In genomic region chr22:39873963-39874362, GRCh38 we compare ENCODE assay signal across 18 cellular contexts. TPM values are rescaled to one million over a fixed set of nuclear protein-coding genes. Genes with fewer than 3 reads are reported as not detected.
DNase-seq lines count a peak whose midpoint lies in the region; ATAC-seq and TF ChIP-seq lines count a peak whose summit lies in the region.
"Had no signal": no experiment of that assay in that cellular context is flagged by ENCODE, and none has a peak within 500 bp of the region (broad histone marks: within the 10 kb centered on the region; RNA-seq: fewer than 3 reads in every experiment).

No MANE protein-coding gene starts in this region.

- no peaks in the 10 kb centered on the region for H3K27me3 Mint-ChIP-seq in activated T-helper 17 cell treated with anti-CD3 and anti-CD28 coated beads, Interleukin-2, amount 50 U/mL, for 72 hours
- H3K27me3 Mint-ChIP-seq in natural killer cell (ENCODE audit: low read depth in 2 of 2): peaks cover 0 to 7% of the 10 kb centered on the region in 2 donors
- peaks cover 18% of the 10 kb centered on the region for H3K27me3 Mint-ChIP-seq in type B pancreatic cell
- H3K27me3 Mint-ChIP-seq: IgD-negative memory B cell had no signal

- H3K9me3 Mint-ChIP-seq in activated T-helper 17 cell treated with anti-CD3 and anti-CD28 coated beads, Interleukin-2, amount 50 U/mL, for 72 hours: no peaks in the 10 kb centered on the region
- H3K9me3 Mint-ChIP-seq in natural killer cell (no peaks in the 10 kb centered on the region), type B pancreatic cell (no peaks in the 10 kb centered on the region)
- H3K9me3 Mint-ChIP-seq: IgD-negative memory B cell had no signal

- intact Hi-C loops in natural killer cell (cut with micrococcal nuclease): no loop called here

- no peak overlapping the region for H3K4me3 Mint-ChIP-seq in activated T-helper 17 cell treated with anti-CD3 and anti-CD28 coated beads, Interleukin-2, amount 50 U/mL, for 72 hours
- H3K4me3 Mint-ChIP-seq in natural killer cell (no peak overlapping the region), type B pancreatic cell (no peak overlapping the region)
- H3K4me3 Mint-ChIP-seq: IgD-negative memory B cell had no signal

- ATAC-seq in activated T-helper 17 cell treated with anti-CD3 and anti-CD28 coated beads, Interleukin-2, amount 50 U/mL, for 72 hours (replicated peaks): peak; percentile 52
- no peak for ATAC-seq in natural killer cell

- TF ChIP-seq CTCF in natural killer cell (IDR thresholded peaks at IDR 0.05) (no peak), type B pancreatic cell (conservative IDR thresholded peaks at IDR 0.05) (no peak)

- no peaks in the 10 kb centered on the region for H3K36me3 Mint-ChIP-seq in activated T-helper 17 cell treated with anti-CD3 and anti-CD28 coated beads, Interleukin-2, amount 50 U/mL, for 72 hours (ENCODE audit: low read depth)
- H3K36me3 Mint-ChIP-seq in natural killer cell (no peaks in the 10 kb centered on the region), type B pancreatic cell (no peaks in the 10 kb centered on the region)
- H3K36me3 Mint-ChIP-seq: IgD-negative memory B cell had no signal

- DNase-seq in activated CD4-positive, alpha-beta T cell treated with anti-CD3 and anti-CD28 coated beads for 48 hours: peak; percentile 9
- DNase-seq in activated CD4-positive, alpha-beta T cell treated with anti-CD3 and anti-CD28 coated beads, Interleukin-2, amount 50 U/mL, for 48 hours: no peak
- peak; percentile 8 for DNase-seq in stimulated activated CD4-positive, alpha-beta T cell treated with anti-CD3 and anti-CD28 coated beads, Interleukin-15, amount 100 ng/mL, for 24 hours
- DNase-seq in stimulated activated CD4-positive, alpha-beta T cell treated with anti-CD3 and anti-CD28 coated beads, Interleukin-12 subunit alpha, Interleukin-12 subunit beta, amount 100 ng/mL, for 4 hours: no peak
- DNase-seq in stimulated activated CD4-positive, alpha-beta T cell treated with anti-CD3 and anti-CD28 coated beads, Interleukin-4, amount 100 ng/mL, for 4 hours: peak; percentile 4 to 51
- DNase-seq in natural killer cell (no peak), type B pancreatic cell (ENCODE audit: extremely low spot score, unreplicated experiment) (no peak)
- DNase-seq: DMS 273 treated with DMSO at 0.1 percent for 48 hours, GOT3, MV-4-11, NCI-H1417 treated with DMSO at 0.1 percent for 48 hours, NCI-H2029 treated with DMSO at 0.1 percent for 48 hours, NCI-H510A treated with DMSO at 0.1 percent for 48 hours had no signal

- no peak overlapping the region for H3K27ac Mint-ChIP-seq in activated T-helper 17 cell treated with anti-CD3 and anti-CD28 coated beads, Interleukin-2, amount 50 U/mL, for 72 hours
- H3K27ac Mint-ChIP-seq in natural killer cell (no peak overlapping the region), type B pancreatic cell (no peak overlapping the region)

- peaks cover 6% of the 10 kb centered on the region for H3K4me1 Mint-ChIP-seq in activated T-helper 17 cell treated with anti-CD3 and anti-CD28 coated beads, Interleukin-2, amount 50 U/mL, for 72 hours
- H3K4me1 Mint-ChIP-seq in natural killer cell (peaks cover 3% of the 10 kb centered on the region in 2 donors), type B pancreatic cell (ENCODE audit: unreplicated experiment) (no peaks in the 10 kb centered on the region)

RNA-seq across cellular contexts. Expression of gene ENTHD1, which starts 19.6 kb away (rescaled TPM):
- total RNA-seq in activated T-helper 17 cell treated with anti-CD3 and anti-CD28 coated beads, Interleukin-2, amount 50 U/mL, for 72 hours: 1 to 10 TPM in 1 of 2 donors, under 1 TPM in 1; 0.58 to 1.2 TPM
- total RNA-seq in natural killer cell (not detected), type B pancreatic cell (ENCODE audit: low replicate concordance) (not detected in 2 replicates)
- total RNA-seq: A172, Daoy, HT1080 had no signal

RNA-seq across cellular contexts. Expression of gene GRAP2, which starts 26.9 kb away (rescaled TPM):
- total RNA-seq in activated T-helper 17 cell treated with anti-CD3 and anti-CD28 coated beads, Interleukin-2, amount 50 U/mL, for 72 hours: 10 to 100 TPM; 50.7 to 94.2 TPM
- total RNA-seq in natural killer cell (10 to 100 TPM; 65.1 to 97.3 (median 92.2) TPM), type B pancreatic cell (ENCODE audit: low replicate concordance) (0.24 and 0.43 TPM in 2 replicates)
- total RNA-seq: A172 had no signal

Comparison
In these comparisons a context has a peak if more than half of its experiments do, and no peak if none do; other contexts are left out.
1. DNase-seq: peak in activated CD4-positive, alpha-beta T cell treated with anti-CD3 and anti-CD28 coated beads for 48 hours (single experiment), stimulated activated CD4-positive, alpha-beta T cell treated with anti-CD3 and anti-CD28 coated beads, Interleukin-15, amount 100 ng/mL, for 24 hours (single experiment) and stimulated activated CD4-positive, alpha-beta T cell treated with anti-CD3 and anti-CD28 coated beads, Interleukin-4, amount 100 ng/mL, for 4 hours (2 of 2); none in activated CD4-positive, alpha-beta T cell treated with anti-CD3 and anti-CD28 coated beads, Interleukin-2, amount 50 U/mL, for 48 hours (0 of 2), stimulated activated CD4-positive, alpha-beta T cell treated with anti-CD3 and anti-CD28 coated beads, Interleukin-12 subunit alpha, Interleukin-12 subunit beta, amount 100 ng/mL, for 4 hours (single experiment), natural killer cell (single experiment) and type B pancreatic cell (single experiment).
2. RNA of gene GRAP2, which starts 26.9 kb away (total RNA-seq): 50.7 to 94.2 TPM in activated T-helper 17 cell treated with anti-CD3 and anti-CD28 coated beads, Interleukin-2, amount 50 U/mL, for 72 hours and 65.1 to 97.3 TPM in natural killer cell; 0.24 to 0.43 TPM in type B pancreatic cell; every median in the first group is over 10 times any median in the second.